ENCODE assay signal across 1 cellular context in the genomic region with DNA sequence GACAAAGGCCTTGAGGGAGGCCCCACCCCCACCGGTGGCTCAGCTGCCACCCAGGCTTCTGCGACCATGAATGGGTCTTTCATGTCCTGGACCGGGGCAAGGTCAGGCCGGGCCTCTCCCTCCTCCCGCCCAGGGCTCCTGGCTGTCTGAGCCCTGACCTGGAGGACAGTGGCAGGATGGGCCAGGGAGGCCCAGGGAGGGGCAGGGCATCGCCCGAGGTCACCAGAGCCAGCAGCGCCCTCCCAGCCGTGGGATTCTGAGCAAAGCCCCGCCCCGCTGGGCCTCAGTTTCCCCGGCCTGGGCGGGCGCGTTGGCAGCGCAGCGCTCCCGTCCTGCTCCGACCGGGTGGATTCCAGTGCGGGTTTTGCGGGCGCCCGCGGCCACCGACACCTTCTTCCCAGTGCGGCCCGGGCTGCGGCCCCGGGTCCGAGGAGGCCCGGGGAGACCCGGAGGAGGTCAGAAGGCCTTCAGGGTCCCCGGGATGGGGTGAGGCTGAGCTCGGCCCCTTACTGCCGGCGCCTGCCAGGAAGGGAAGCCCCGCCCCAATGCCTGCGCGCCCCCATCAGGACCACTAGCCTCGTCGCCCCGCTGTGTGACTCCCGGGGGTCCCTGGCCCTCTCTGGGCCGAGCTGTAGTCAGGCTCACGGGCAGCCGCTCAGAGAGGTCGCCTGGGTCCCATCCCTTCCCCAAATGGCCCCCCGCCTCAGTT.
A peak's percentile ranks its signal among the peaks of the same experiment; 100 is the strongest.
TF ChIP-seq lines count a peak whose summit lies in the region.

No MANE protein-coding gene starts in this region.

TF ChIP-seq in HepG2, 621 proteins besides CTCF, POLR2A, EP300 and RAD21 (continued from another document and continues in another):
- TF ChIP-seq, protein P1, sequence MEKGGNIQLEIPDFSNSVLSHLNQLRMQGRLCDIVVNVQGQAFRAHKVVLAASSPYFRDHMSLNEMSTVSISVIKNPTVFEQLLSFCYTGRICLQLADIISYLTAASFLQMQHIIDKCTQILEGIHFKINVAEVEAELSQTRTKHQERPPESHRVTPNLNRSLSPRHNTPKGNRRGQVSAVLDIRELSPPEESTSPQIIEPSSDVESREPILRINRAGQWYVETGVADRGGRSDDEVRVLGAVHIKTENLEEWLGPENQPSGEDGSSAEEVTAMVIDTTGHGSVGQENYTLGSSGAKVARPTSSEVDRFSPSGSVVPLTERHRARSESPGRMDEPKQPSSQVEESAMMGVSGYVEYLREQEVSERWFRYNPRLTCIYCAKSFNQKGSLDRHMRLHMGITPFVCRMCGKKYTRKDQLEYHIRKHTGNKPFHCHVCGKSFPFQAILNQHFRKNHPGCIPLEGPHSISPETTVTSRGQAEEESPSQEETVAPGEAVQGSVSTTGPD (CRISPR knock-in tag; IDR thresholded peaks at IDR 0.05) = no peak
- TF ChIP-seq, protein P2, sequence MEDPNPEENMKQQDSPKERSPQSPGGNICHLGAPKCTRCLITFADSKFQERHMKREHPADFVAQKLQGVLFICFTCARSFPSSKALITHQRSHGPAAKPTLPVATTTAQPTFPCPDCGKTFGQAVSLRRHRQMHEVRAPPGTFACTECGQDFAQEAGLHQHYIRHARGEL (CRISPR knock-in tag; IDR thresholded peaks at IDR 0.05) = no peak
- TF ChIP-seq ZNF530 (CRISPR knock-in tag; IDR thresholded peaks at IDR 0.05; ENCODE audit: low read depth) (no peak), RFXANK (CRISPR knock-in tag; IDR thresholded peaks at IDR 0.05) (no peak), ZNF563 (CRISPR knock-in tag; IDR thresholded peaks at IDR 0.05) (0 out of 2 replicates have a peak, but pooled peaks have one; percentile 12), MTF2 (CRISPR knock-in tag; IDR thresholded peaks at IDR 0.05; ENCODE audit: borderline replicate concordance) (no peak), REXO4 (CRISPR knock-in tag; IDR thresholded peaks at IDR 0.05; ENCODE audit: borderline replicate concordance) (no peak), ZNF672 (CRISPR knock-in tag; IDR thresholded peaks at IDR 0.05) (peak; percentile 32; the same call in 1 of the 2 replicates), ISX (CRISPR knock-in tag; conservative IDR thresholded peaks at IDR 0.05) (no peak), ZNF263 (CRISPR knock-in tag; IDR thresholded peaks at IDR 0.05) (peak; percentile 99), ZNF577 (CRISPR knock-in tag; IDR thresholded peaks at IDR 0.05; ENCODE audit: borderline replicate concordance, low read depth) (no peak), ZNF205 (CRISPR knock-in tag; IDR thresholded peaks at IDR 0.05) (0 out of 2 replicates have a peak, but pooled peaks have one; percentile 53), ZNF337 (CRISPR knock-in tag; IDR thresholded peaks at IDR 0.05; ENCODE audit: borderline replicate concordance, low read depth) (no peak), ZNF792 (CRISPR knock-in tag; IDR thresholded peaks at IDR 0.05) (peak; percentile 64), ZNF17 (CRISPR knock-in tag; IDR thresholded peaks at IDR 0.05) (no peak), ARNT2 (CRISPR knock-in tag; IDR thresholded peaks at IDR 0.05; ENCODE audit: low read depth) (0 out of 2 replicates have a peak, but pooled peaks have one; percentile 39), SMAD1 (CRISPR knock-in tag; IDR thresholded peaks at IDR 0.05; ENCODE audit: borderline replicate concordance, low read depth) (no peak), ADNP (CRISPR knock-in tag; IDR thresholded peaks at IDR 0.05) (peak; percentile 91), ZNF546 (CRISPR knock-in tag; conservative IDR thresholded peaks at IDR 0.05) (0 out of 2 replicates have a peak, but pooled peaks have one; percentile 84), ZNF34 (CRISPR knock-in tag; IDR thresholded peaks at IDR 0.05; ENCODE audit: borderline replicate concordance) (no peak), HNF4A (CRISPR knock-in tag; IDR thresholded peaks at IDR 0.05) (peak; percentile 95), AKAP8 (CRISPR knock-in tag; IDR thresholded peaks at IDR 0.05) (peak; percentile 94), ZKSCAN5 (CRISPR knock-in tag; IDR thresholded peaks at IDR 0.05) (no peak; the same call in 1 of the 2 replicates), RFX1 (IDR thresholded peaks at IDR 0.05) (no peak), PHF20 (CRISPR knock-in tag; IDR thresholded peaks at IDR 0.05) (no peak), HES4 (CRISPR knock-in tag; IDR thresholded peaks at IDR 0.05; ENCODE audit: borderline replicate concordance) (no peak), NFKB2 (CRISPR knock-in tag; IDR thresholded peaks at IDR 0.05; ENCODE audit: borderline replicate concordance) (peak; percentile 33; the same call in 1 of the 2 replicates), EZH2 (conservative IDR thresholded peaks at IDR 0.05; ENCODE audit: low read depth, low read length) (no peak), ZFYVE20 (CRISPR knock-in tag; IDR thresholded peaks at IDR 0.05; ENCODE audit: borderline replicate concordance, low read depth) (no peak), LCORL (IDR thresholded peaks at IDR 0.05) (no peak), LCORL (CRISPR knock-in tag; IDR thresholded peaks at IDR 0.05) (peak; percentile 92), CC2D1A (CRISPR knock-in tag; IDR thresholded peaks at IDR 0.05) (no peak), CEBPB (IDR thresholded peaks at IDR 0.05; ENCODE audit: borderline replicate concordance, low read depth, low read length) (no peak), RBFOX2 (IDR thresholded peaks at IDR 0.05; ENCODE audit: low read depth, low read length) (peak; percentile 74), GZF1 (CRISPR knock-in tag; IDR thresholded peaks at IDR 0.05) (no peak), TCF7L2 (IDR thresholded peaks at IDR 0.05; ENCODE audit: low read depth, low read length) (no peak), ZNF768 (CRISPR knock-in tag; IDR thresholded peaks at IDR 0.05) (peak; percentile 100), ATF7 (IDR thresholded peaks at IDR 0.05) (no peak), ATF7 (CRISPR knock-in tag; IDR thresholded peaks at IDR 0.05) (no peak), ASH2L (IDR thresholded peaks at IDR 0.05; ENCODE audit: insufficient read length, low read depth, low read length) (no peak), NR3C1 (CRISPR knock-in tag; IDR thresholded peaks at IDR 0.05) (no peak), PAX8 (CRISPR knock-in tag; IDR thresholded peaks at IDR 0.05; ENCODE audit: borderline replicate concordance) (0 out of 2 replicates have a peak, but pooled peaks have one; percentile 46), REL (CRISPR knock-in tag; conservative IDR thresholded peaks at IDR 0.05) (0 out of 2 replicates have a peak, but pooled peaks have one; percentile 5), HOXA9 (CRISPR knock-in tag; IDR thresholded peaks at IDR 0.05; ENCODE audit: borderline replicate concordance) (no peak), ZNF180 (CRISPR knock-in tag; IDR thresholded peaks at IDR 0.05; ENCODE audit: borderline replicate concordance, low read depth) (no peak), SCMH1 (CRISPR knock-in tag; IDR thresholded peaks at IDR 0.05; ENCODE audit: borderline replicate concordance) (no peak), GPN1 (CRISPR knock-in tag; IDR thresholded peaks at IDR 0.05; ENCODE audit: borderline replicate concordance) (no peak), RAD51 (IDR thresholded peaks at IDR 0.05; ENCODE audit: borderline replicate concordance) (no peak), TSC22D2 (CRISPR knock-in tag; IDR thresholded peaks at IDR 0.05; ENCODE audit: borderline replicate concordance) (peak; percentile 78; the same call in 1 of the 2 replicates), RNF2 (conservative IDR thresholded peaks at IDR 0.05; ENCODE audit: low read depth) (no peak), ZMAT3 (CRISPR knock-in tag; conservative IDR thresholded peaks at IDR 0.05) (peak; percentile 76; the same call in 1 of the 2 replicates), TOE1 (CRISPR knock-in tag; IDR thresholded peaks at IDR 0.05) (0 out of 2 replicates have a peak, but pooled peaks have one; percentile 35), SUZ12 (IDR thresholded peaks at IDR 0.05; ENCODE audit: low read depth, low read length) (no peak), ZNF737 (CRISPR knock-in tag; IDR thresholded peaks at IDR 0.05; ENCODE audit: borderline replicate concordance) (no peak), SRSF4 (IDR thresholded peaks at IDR 0.05; ENCODE audit: low read depth, low read length, poor library complexity, severe bottlenecking) (no peak), ARNTL (CRISPR knock-in tag; IDR thresholded peaks at IDR 0.05) (peak; percentile 58; the same call in 1 of the 2 replicates), FOSL2 (CRISPR knock-in tag; IDR thresholded peaks at IDR 0.05) (peak; percentile 62), ZNF670 (CRISPR knock-in tag; IDR thresholded peaks at IDR 0.05; ENCODE audit: borderline replicate concordance) (no peak), ZNF598 (CRISPR knock-in tag; IDR thresholded peaks at IDR 0.05; ENCODE audit: borderline replicate concordance) (no peak), ZNF619 (CRISPR knock-in tag; IDR thresholded peaks at IDR 0.05) (no peak), ZNF761 (CRISPR knock-in tag; conservative IDR thresholded peaks at IDR 0.05) (peak; percentile 45; the same call in 1 of the 2 replicates)
- TF ChIP-seq, protein P3, sequence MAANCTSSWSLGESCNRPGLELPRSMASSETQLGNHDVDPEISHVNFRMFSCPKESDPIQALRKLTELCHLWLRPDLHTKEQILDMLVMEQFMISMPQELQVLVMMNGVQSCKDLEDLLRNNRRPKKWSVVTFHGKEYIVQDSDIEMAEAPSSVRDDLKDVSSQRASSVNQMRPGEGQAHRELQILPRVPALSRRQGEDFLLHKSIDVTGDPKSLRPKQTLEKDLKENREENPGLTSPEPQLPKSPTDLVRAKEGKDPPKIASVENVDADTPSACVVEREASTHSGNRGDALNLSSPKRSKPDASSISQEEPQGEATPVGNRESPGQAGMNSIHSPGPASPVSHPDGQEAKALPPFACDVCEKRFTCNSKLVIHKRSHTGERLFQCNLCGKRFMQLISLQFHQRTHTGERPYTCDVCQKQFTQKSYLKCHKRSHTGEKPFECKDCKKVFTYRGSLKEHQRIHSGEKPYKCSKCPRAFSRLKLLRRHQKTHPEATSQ (CRISPR knock-in tag; IDR thresholded peaks at IDR 0.05; ENCODE audit: borderline replicate concordance) = no peak
- TF ChIP-seq, protein P4, sequence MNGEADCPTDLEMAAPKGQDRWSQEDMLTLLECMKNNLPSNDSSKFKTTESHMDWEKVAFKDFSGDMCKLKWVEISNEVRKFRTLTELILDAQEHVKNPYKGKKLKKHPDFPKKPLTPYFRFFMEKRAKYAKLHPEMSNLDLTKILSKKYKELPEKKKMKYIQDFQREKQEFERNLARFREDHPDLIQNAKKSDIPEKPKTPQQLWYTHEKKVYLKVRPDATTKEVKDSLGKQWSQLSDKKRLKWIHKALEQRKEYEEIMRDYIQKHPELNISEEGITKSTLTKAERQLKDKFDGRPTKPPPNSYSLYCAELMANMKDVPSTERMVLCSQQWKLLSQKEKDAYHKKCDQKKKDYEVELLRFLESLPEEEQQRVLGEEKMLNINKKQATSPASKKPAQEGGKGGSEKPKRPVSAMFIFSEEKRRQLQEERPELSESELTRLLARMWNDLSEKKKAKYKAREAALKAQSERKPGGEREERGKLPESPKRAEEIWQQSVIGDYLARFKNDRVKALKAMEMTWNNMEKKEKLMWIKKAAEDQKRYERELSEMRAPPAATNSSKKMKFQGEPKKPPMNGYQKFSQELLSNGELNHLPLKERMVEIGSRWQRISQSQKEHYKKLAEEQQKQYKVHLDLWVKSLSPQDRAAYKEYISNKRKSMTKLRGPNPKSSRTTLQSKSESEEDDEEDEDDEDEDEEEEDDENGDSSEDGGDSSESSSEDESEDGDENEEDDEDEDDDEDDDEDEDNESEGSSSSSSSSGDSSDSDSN (CRISPR knock-in tag; IDR thresholded peaks at IDR 0.05) = peak; percentile 78
- TF ChIP-seq, protein P5, sequence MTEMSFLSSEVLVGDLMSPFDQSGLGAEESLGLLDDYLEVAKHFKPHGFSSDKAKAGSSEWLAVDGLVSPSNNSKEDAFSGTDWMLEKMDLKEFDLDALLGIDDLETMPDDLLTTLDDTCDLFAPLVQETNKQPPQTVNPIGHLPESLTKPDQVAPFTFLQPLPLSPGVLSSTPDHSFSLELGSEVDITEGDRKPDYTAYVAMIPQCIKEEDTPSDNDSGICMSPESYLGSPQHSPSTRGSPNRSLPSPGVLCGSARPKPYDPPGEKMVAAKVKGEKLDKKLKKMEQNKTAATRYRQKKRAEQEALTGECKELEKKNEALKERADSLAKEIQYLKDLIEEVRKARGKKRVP (CRISPR knock-in tag; IDR thresholded peaks at IDR 0.05) = no peak; a peak in 1 of 4 replicates
- TF ChIP-seq, protein P6, sequence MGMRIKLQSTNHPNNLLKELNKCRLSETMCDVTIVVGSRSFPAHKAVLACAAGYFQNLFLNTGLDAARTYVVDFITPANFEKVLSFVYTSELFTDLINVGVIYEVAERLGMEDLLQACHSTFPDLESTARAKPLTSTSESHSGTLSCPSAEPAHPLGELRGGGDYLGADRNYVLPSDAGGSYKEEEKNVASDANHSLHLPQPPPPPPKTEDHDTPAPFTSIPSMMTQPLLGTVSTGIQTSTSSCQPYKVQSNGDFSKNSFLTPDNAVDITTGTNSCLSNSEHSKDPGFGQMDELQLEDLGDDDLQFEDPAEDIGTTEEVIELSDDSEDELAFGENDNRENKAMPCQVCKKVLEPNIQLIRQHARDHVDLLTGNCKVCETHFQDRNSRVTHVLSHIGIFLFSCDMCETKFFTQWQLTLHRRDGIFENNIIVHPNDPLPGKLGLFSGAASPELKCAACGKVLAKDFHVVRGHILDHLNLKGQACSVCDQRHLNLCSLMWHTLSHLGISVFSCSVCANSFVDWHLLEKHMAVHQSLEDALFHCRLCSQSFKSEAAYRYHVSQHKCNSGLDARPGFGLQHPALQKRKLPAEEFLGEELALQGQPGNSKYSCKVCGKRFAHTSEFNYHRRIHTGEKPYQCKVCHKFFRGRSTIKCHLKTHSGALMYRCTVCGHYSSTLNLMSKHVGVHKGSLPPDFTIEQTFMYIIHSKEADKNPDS (CRISPR knock-in tag; IDR thresholded peaks at IDR 0.05) = no peak
- TF ChIP-seq, protein P7, sequence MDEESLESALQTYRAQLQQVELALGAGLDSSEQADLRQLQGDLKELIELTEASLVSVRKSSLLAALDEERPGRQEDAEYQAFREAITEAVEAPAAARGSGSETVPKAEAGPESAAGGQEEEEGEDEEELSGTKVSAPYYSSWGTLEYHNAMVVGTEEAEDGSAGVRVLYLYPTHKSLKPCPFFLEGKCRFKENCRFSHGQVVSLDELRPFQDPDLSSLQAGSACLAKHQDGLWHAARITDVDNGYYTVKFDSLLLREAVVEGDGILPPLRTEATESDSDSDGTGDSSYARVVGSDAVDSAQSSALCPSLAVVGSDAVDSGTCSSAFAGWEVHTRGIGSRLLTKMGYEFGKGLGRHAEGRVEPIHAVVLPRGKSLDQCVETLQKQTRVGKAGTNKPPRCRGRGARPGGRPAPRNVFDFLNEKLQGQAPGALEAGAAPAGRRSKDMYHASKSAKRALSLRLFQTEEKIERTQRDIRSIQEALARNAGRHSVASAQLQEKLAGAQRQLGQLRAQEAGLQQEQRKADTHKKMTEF (CRISPR knock-in tag; IDR thresholded peaks at IDR 0.05) = peak; percentile 89; the same call in 1 of the 2 replicates
